Comparison of ENCODE assay signal across 15 cellular contexts in genomic region chr9:38044706-38045105, GRCh38. TPM values are rescaled to one million over a fixed set of nuclear protein-coding genes. Genes with fewer than 3 reads are reported as not detected.
DNase-seq lines count a peak whose midpoint lies in the region; ATAC-seq and TF ChIP-seq lines count a peak whose summit lies in the region.
"Had no signal": no experiment of that assay in that cellular context is flagged by ENCODE, and none has a peak within 500 bp of the region (broad histone marks: within the 10 kb centered on the region; RNA-seq: fewer than 3 reads in every experiment).

No MANE protein-coding gene starts in this region.

- no peaks in the 10 kb centered on the region for H3K36me3 ChIP-seq in heart right ventricle
- H3K36me3 ChIP-seq in body of pancreas (replicated peaks in 1 of 2; ENCODE audit: insufficient read depth in 1 of 2, low read depth in 2 of 2): no peaks in the 10 kb centered on the region
- no peaks in the 10 kb centered on the region; the same call in 1 of the 2 replicates for H3K36me3 ChIP-seq in BE2C

- H3K36me3 Mint-ChIP-seq in nephron (ENCODE audit: low read depth): no peaks in the 10 kb centered on the region
- H3K36me3 Mint-ChIP-seq in type B pancreatic cell: no peaks in the 10 kb centered on the region

- H3K4me1 Mint-ChIP-seq in nephron (peaks cover 55% of the 10 kb centered on the region), type B pancreatic cell (ENCODE audit: unreplicated experiment) (peaks cover 64% of the 10 kb centered on the region)

- TF ChIP-seq POLR2A in body of pancreas (IDR thresholded peaks at IDR 0.05): no peak

- H3K4me3 Mint-ChIP-seq in nephron: no peak overlapping the region
- no peak overlapping the region for H3K4me3 Mint-ChIP-seq in type B pancreatic cell

- intact Hi-C loops in right cardiac atrium (cut with DNase I) (no loop called here), heart right ventricle (cut with DNase I) (no loop called here), body of pancreas (cut with DNase I) (no loop called here)

- H3K9me3 ChIP-seq in right cardiac atrium (ENCODE audit: control insufficient read depth, low read length) (no peaks in the 10 kb centered on the region), heart right ventricle (no peaks in the 10 kb centered on the region), body of pancreas (no peaks in the 10 kb centered on the region), BE2C (no peaks in the 10 kb centered on the region)

- 72% methylated on average over 2 of the region's 2 CpGs for WGBS in right cardiac atrium
- WGBS in heart right ventricle, 2 donors: 83% methylated on average over 2 of the region's 2 CpGs
- 87 to 88% methylated on average over 2 of the region's 2 CpGs for WGBS in body of pancreas, 2 donors

- H3K27me3 Mint-ChIP-seq in nephron (ENCODE audit: low read depth) (peaks cover 6% of the 10 kb centered on the region), type B pancreatic cell (no peaks in the 10 kb centered on the region)

- H3K27me3 ChIP-seq in right cardiac atrium (ENCODE audit: control insufficient read depth, insufficient read depth) (no peaks in the 10 kb centered on the region), heart right ventricle (no peaks in the 10 kb centered on the region), body of pancreas (no peaks in the 10 kb centered on the region), BE2C (no peaks in the 10 kb centered on the region)

- H3K27ac Mint-ChIP-seq in nephron (peak overlapping the region; percentile 26 to 84 (median 63)), type B pancreatic cell (peak overlapping the region; percentile 64)

- H3K27ac ChIP-seq in right cardiac atrium (ENCODE audit: low read length) (peak overlapping the region; percentile 19), heart right ventricle (peak overlapping the region in 2 of 10 donors; percentile 5 to 73), body of pancreas (peak overlapping the region; percentile 46 to 94 (median 90))
- H3K27ac ChIP-seq: GM23248 had no signal

- ATAC-seq in right cardiac atrium (no peak), heart right ventricle (no peak), body of pancreas (no peak), GM21381 (IDR thresholded peaks at IDR 0.05; ENCODE audit: unreplicated experiment) (no peak)

- H3K4me1 ChIP-seq in right cardiac atrium (ENCODE audit: control insufficient read depth, insufficient read depth, low read length): peaks cover 31% of the 10 kb centered on the region
- peaks cover 26 to 95% (median 70%) of the 10 kb centered on the region in 9 donors for H3K4me1 ChIP-seq in heart right ventricle
- H3K4me1 ChIP-seq in body of pancreas: peaks cover 93% of the 10 kb centered on the region
- H3K4me1 ChIP-seq in BE2C: peaks cover 15% of the 10 kb centered on the region

- TF ChIP-seq CTCF in heart right ventricle (IDR thresholded peaks at IDR 0.05): no peak
- TF ChIP-seq CTCF in body of pancreas (IDR thresholded peaks at IDR 0.05): no peak
- no peak for TF ChIP-seq CTCF in nephron (IDR thresholded peaks at IDR 0.05; ENCODE audit: unreplicated experiment in 3 of 3)
- no peak for TF ChIP-seq CTCF in type B pancreatic cell (conservative IDR thresholded peaks at IDR 0.05)
- TF ChIP-seq CTCF in BE2C (IDR thresholded peaks at IDR 0.05; ENCODE audit: low read depth, low read length): no peak

- H3K9me3 Mint-ChIP-seq in nephron (no peaks in the 10 kb centered on the region), type B pancreatic cell (no peaks in the 10 kb centered on the region)

- H3K4me3 ChIP-seq in right cardiac atrium (ENCODE audit: low read length) (no peak overlapping the region), heart right ventricle (no peak overlapping the region), body of pancreas (no peak overlapping the region), BE2C (ENCODE audit: low read depth, low read length) (no peak overlapping the region)
- H3K4me3 ChIP-seq: GM23248 had no signal

- DNase-seq in right cardiac atrium (no peak), heart right ventricle (no peak), body of pancreas (no peak), type B pancreatic cell (ENCODE audit: extremely low spot score, unreplicated experiment) (no peak), BE2C (no peak)
- DNase-seq in stimulated activated CD4-positive, alpha-beta T cell treated with anti-CD3 and anti-CD28 coated beads, Interleukin-1b, Interleukin-23, amount 100 ng/mL, for 48 hours: no peak
- DNase-seq: DMS79 treated with DMSO at 0.1 percent for 48 hours, GM23248, Karpas-422, NCI-H1105 treated with DMSO at 0.1 percent for 48 hours, NCI-H187, NCI-H446 treated with DMSO at 0.1 percent for 48 hours, NCI-H774 had no signal

RNA-seq across cellular contexts. Expression of gene SHB, which starts 24.3 kb away (rescaled TPM):
- total RNA-seq in right cardiac atrium: 10 to 100 TPM; 25.7 to 38.9 (median 31.0) TPM
- 14.5 TPM for polyA plus RNA-seq in right cardiac atrium
- total RNA-seq in heart right ventricle: 10 to 100 TPM; 13.9 to 26.6 (median 18.0) TPM
- 10 to 100 TPM in 1 of 2 donors, 1 to 10 TPM in 1; 5.7 to 19.2 TPM for polyA plus RNA-seq in heart right ventricle
- total RNA-seq in body of pancreas: 10 to 100 TPM; 25.2 to 29.3 TPM
- 14.4 and 20.0 TPM in 2 replicates for total RNA-seq in type B pancreatic cell (ENCODE audit: low replicate concordance)
- 9.1 TPM for polyA plus RNA-seq in BE2C (2012; ENCODE audit: insufficient read depth, insufficient read length, low read depth)
